In genomic region chr19:43678512-43678911, GRCh38 we compare ENCODE assay signal across 37 cellular contexts. TPM values are rescaled to one million over a fixed set of nuclear protein-coding genes. Genes with fewer than 3 reads are reported as not detected.
"Had no signal": no experiment of that assay in that cellular context is flagged by ENCODE, and none has a peak within 500 bp of the region (broad histone marks: within the 10 kb centered on the region; RNA-seq: fewer than 3 reads in every experiment).

No MANE protein-coding gene starts in this region.

- H3K27me3 ChIP-seq: body of pancreas, breast epithelium had no signal

- H3K36me3 ChIP-seq: breast epithelium, WERI-Rb-1 had no signal

- H3K4me2 ChIP-seq: KMS-11 had no signal

- DNase-seq: activated CD4-positive, alpha-beta memory T cell treated with anti-CD3 and anti-CD28 coated beads, Interleukin-2, amount 10 ng/mL, durations not matched to agents 7 days and 5 days; activated CD4-positive, alpha-beta T cell treated with anti-CD3 and anti-CD28 coated beads for 1 hour; activated CD4-positive, alpha-beta T cell treated with anti-CD3 and anti-CD28 coated beads for 48 hours; activated CD4-positive, CD25-positive, alpha-beta regulatory T cell; activated effector memory CD4-positive, alpha-beta T cell treated with anti-CD3 and anti-CD28 coated beads, Interleukin-2, amount 50 U/mL, for 16 hours; activated naive CD4-positive, alpha-beta T cell treated with Interleukin-2 at 50 U/mL for 16 hours; activated naive CD8-positive, alpha-beta T cell treated with anti-CD3 and anti-CD28 coated beads, Interleukin-2, amount 10 ng/mL, durations not matched to agents 7 days and 5 days; activated T-cell treated with anti-CD3 and anti-CD28 coated beads, Interleukin-2, amount 50 U/mL, for 1 hour; activated T-cell treated with anti-CD3 and anti-CD28 coated beads, Interleukin-2, amount 50 U/mL, for 72 hours; amygdala; body of pancreas; MM.1S; NCI-H1092 treated with DMSO at 0.1 percent for 48 hours; NCI-H1417; NCI-H146; NCI-H187; NCI-H2029 treated with DMSO at 0.1 percent for 48 hours; NCI-H2107; NCI-H2171; NCI-H510A; NCI-H526; NCI-H748 treated with DMSO at 0.1 percent for 48 hours; NK-92 treated with Interleukin-12 subunit alpha and Interleukin-12 subunit beta, amount 100 ng/mL, for 24 hours; Right ventricle myocardium superior; SW 1271; T-helper 1 cell; T-helper 2 cell; T-helper 9 cell; WERI-Rb-1 had no signal

- H3K9me3 ChIP-seq: body of pancreas, breast epithelium had no signal

- H3K4me1 ChIP-seq: breast epithelium had no signal

- H3K27ac ChIP-seq: body of pancreas, breast epithelium, KMS-11, WERI-Rb-1 had no signal

- H3K4me3 ChIP-seq: body of pancreas, breast epithelium had no signal

- ATAC-seq: activated T-cell treated with anti-CD3 and anti-CD28 coated beads, Interleukin-2, amount 50 U/mL, for 72 hours; activated T-helper 17 cell treated with anti-CD3 and anti-CD28 coated beads, Interleukin-2, amount 50 U/mL, for 72 hours; body of pancreas had no signal

RNA-seq across cellular contexts. Expression of gene IRGC, which starts 37.4 kb away (rescaled TPM):
- total RNA-seq: activated CD4-positive, alpha-beta memory T cell treated with anti-CD3 and anti-CD28 coated beads, Interleukin-2, amount 10 ng/mL, durations not matched to agents 7 days and 5 days; activated CD8-positive, alpha-beta memory T cell treated with anti-CD3 and anti-CD28 coated beads for 36 hours; activated naive CD8-positive, alpha-beta T cell treated with anti-CD3 and anti-CD28 coated beads, Interleukin-2, amount 10 ng/mL, durations not matched to agents 7 days and 5 days; activated T-cell treated with anti-CD3 and anti-CD28 coated beads, Interleukin-2, amount 50 U/mL, for 72 hours; activated T-helper 17 cell treated with anti-CD3 and anti-CD28 coated beads, Interleukin-2, amount 50 U/mL, for 72 hours; astrocyte; body of pancreas; breast epithelium; LHCN-M2; OCI-LY7; Right ventricle myocardium superior had no signal
- polyA plus RNA-seq: adipose tissue had no signal

RNA-seq across cellular contexts. Expression of gene CADM4, which starts 38.9 kb away (rescaled TPM):
- total RNA-seq: OCI-LY7 had no signal
